11 cellular contexts compared by ENCODE assay signal in genomic region chr17:42107124-42107523, GRCh38. TPM values are rescaled to one million over a fixed set of nuclear protein-coding genes. Genes with fewer than 3 reads are reported as not detected.
DNase-seq lines count a peak whose midpoint lies in the region; ATAC-seq lines count a peak whose summit lies in the region.
"Had no signal": no experiment of that assay in that cellular context is flagged by ENCODE, and none has a peak within 500 bp of the region (broad histone marks: within the 10 kb centered on the region; RNA-seq: fewer than 3 reads in every experiment).

No MANE protein-coding gene starts in this region.

- no peak overlapping the region for H4K91ac ChIP-seq in neuronal stem cell (ENCODE audit: low read depth, low read length, poor library complexity)

- no peaks in the 10 kb centered on the region for H3K9me3 ChIP-seq in CD8-positive, alpha-beta memory T cell (ENCODE audit: low read length)
- H3K9me3 ChIP-seq in HUES6 (ENCODE audit: control insufficient read depth, insufficient read depth, low read depth, low read length) (no peaks in the 10 kb centered on the region), neuronal stem cell (replicated peaks in 1 of 2; ENCODE audit: control insufficient read depth in 2 of 2, insufficient read depth in 1 of 2, low read depth in 1 of 2, low read length in 2 of 2) (no peaks in the 10 kb centered on the region)

- POLR2A ChIA-PET in CD8-positive, alpha-beta memory T cell (lab: Charles Lee) = interaction anchor here (0.6 kb wide), 1 partner anchor 101 kb away, joined by 4 read pairs; no protein-coding TSS in a partner anchor

- H3K18ac ChIP-seq in neuronal stem cell (ENCODE audit: low read length) = no peak overlapping the region

- peaks cover 22% of the 10 kb centered on the region for H3K4me1 ChIP-seq in CD8-positive, alpha-beta memory T cell (ENCODE audit: insufficient read depth, low read length)
- H3K4me1 ChIP-seq in HUES6 (ENCODE audit: control insufficient read depth, insufficient read depth, low read length) = peaks cover 11% of the 10 kb centered on the region
- peaks cover 4 to 5% of the 10 kb centered on the region in 2 donors for H3K4me1 ChIP-seq in neuronal stem cell (ENCODE audit: control insufficient read depth in 2 of 2, insufficient read depth in 1 of 2, low read depth in 1 of 2, low read length in 2 of 2)

- no peak overlapping the region for H3K27ac Mint-ChIP-seq in CD8-positive, alpha-beta memory T cell
- peak overlapping the region; percentile 44 for H3K27ac Mint-ChIP-seq in dendritic cell treated with granulocyte-macrophage colony-stimulating factor and Interleukin-4, amounts not matched to agents 40 ng/mL and 50 ng/mL, for 4 days

- H3K4ac ChIP-seq in neuronal stem cell (ENCODE audit: low read length) = no peak overlapping the region

- H3K23ac ChIP-seq in neuronal stem cell (ENCODE audit: low read depth, low read length, poor library complexity) = no peak overlapping the region

- no peak overlapping the region for H4K8ac ChIP-seq in neuronal stem cell (ENCODE audit: low read depth, low read length)

- no peak overlapping the region for H2BK120ac ChIP-seq in neuronal stem cell (ENCODE audit: low read depth, low read length)

- no CpG with 5 or more reads among the region's 6 CpGs for WGBS in neuronal stem cell (ENCODE audit: extremely low coverage in 2 of 2, insufficient read length in 2 of 2, insufficient replicate concordance in 1 of 2), 2 donors

- H3K14ac ChIP-seq in neuronal stem cell (ENCODE audit: low read length) = no peak overlapping the region

- H3K27me3 ChIP-seq in CD8-positive, alpha-beta memory T cell (ENCODE audit: insufficient read depth, low read length, poor library complexity, severe bottlenecking) = no peaks in the 10 kb centered on the region
- peaks cover 4% of the 10 kb centered on the region; the same call in 1 of the 2 replicates for H3K27me3 ChIP-seq in HUES6 (ENCODE audit: control insufficient read depth, insufficient read depth, low read length)
- peaks cover 0 to 46% (median 2%) of the 10 kb centered on the region in 3 experiments for H3K27me3 ChIP-seq in neuronal stem cell (ENCODE audit: control insufficient read depth in 3 of 3, insufficient read depth in 3 of 3, low read depth in 1 of 3, low read length in 3 of 3)

- peaks cover 0 to 47% (median 6%) of the 10 kb centered on the region in 3 donors for H3K36me3 Mint-ChIP-seq in CD8-positive, alpha-beta memory T cell
- H3K36me3 Mint-ChIP-seq in dendritic cell treated with granulocyte-macrophage colony-stimulating factor and Interleukin-4, amounts not matched to agents 40 ng/mL and 50 ng/mL, for 4 days (ENCODE audit: low read depth) = peaks cover 82% of the 10 kb centered on the region

- peaks cover 14 to 40% (median 23%) of the 10 kb centered on the region in 3 donors for H3K4me1 Mint-ChIP-seq in CD8-positive, alpha-beta memory T cell
- H3K4me1 Mint-ChIP-seq in dendritic cell treated with granulocyte-macrophage colony-stimulating factor and Interleukin-4, amounts not matched to agents 40 ng/mL and 50 ng/mL, for 4 days (ENCODE audit: low read depth) = peaks cover 33% of the 10 kb centered on the region

- peak overlapping the region; percentile 72 for H2AFZ ChIP-seq in neuronal stem cell (ENCODE audit: low read length)

- no peak overlapping the region for H2BK12ac ChIP-seq in neuronal stem cell (ENCODE audit: low read length)

- no peaks in the 10 kb centered on the region for H3K9me3 Mint-ChIP-seq in CD8-positive, alpha-beta memory T cell
- H3K9me3 Mint-ChIP-seq in dendritic cell treated with granulocyte-macrophage colony-stimulating factor and Interleukin-4, amounts not matched to agents 40 ng/mL and 50 ng/mL, for 4 days = no peaks in the 10 kb centered on the region
- H3K9me3 Mint-ChIP-seq: effector memory CD8-positive, alpha-beta T cell had no signal

- intact Hi-C loops in dendritic cell treated with granulocyte-macrophage colony-stimulating factor and Interleukin-4, amounts not matched to agents 40 ng/mL and 50 ng/mL, for 4 days (cut with micrococcal nuclease) = no loop called here

- H3K4me3 ChIP-seq in CD8-positive, alpha-beta memory T cell (ENCODE audit: low read length) = no peak overlapping the region
- H3K4me3 ChIP-seq in HUES6 (ENCODE audit: low read depth, low read length) = peak overlapping the region; percentile 54
- no peak overlapping the region for H3K4me3 ChIP-seq in neuronal stem cell (ENCODE audit: low read length in 2 of 2)

- peak overlapping the region in 5 of 7 donors; percentile 23 to 75 (median 58) for H3K4me3 Mint-ChIP-seq in CD8-positive, alpha-beta memory T cell
- peak overlapping the region; percentile 71 for H3K4me3 Mint-ChIP-seq in dendritic cell treated with granulocyte-macrophage colony-stimulating factor and Interleukin-4, amounts not matched to agents 40 ng/mL and 50 ng/mL, for 4 days

- CTCF ChIA-PET in CD8-positive, alpha-beta memory T cell (lab: Charles Lee) = interaction anchor here (0.9 to 2.1 kb wide), 5 partner anchors 9 to 141 kb away, joined by 3 to 8 read pairs (median 3); partner anchors contain the start of gene CNP

- no peaks in the 10 kb centered on the region for H3K79me1 ChIP-seq in neuronal stem cell (ENCODE audit: low read depth, low read length)

- ATAC-seq in HG03354 (IDR thresholded peaks at IDR 0.05; ENCODE audit: poor library complexity, severe bottlenecking, unreplicated experiment) (no peak), GM18517 (IDR thresholded peaks at IDR 0.05; ENCODE audit: unreplicated experiment) (no peak)

- peak overlapping the region; percentile 96 for H3K4me2 ChIP-seq in neuronal stem cell (ENCODE audit: insufficient read depth, low read length, poor library complexity, severe bottlenecking)

- H3K36me3 ChIP-seq in CD8-positive, alpha-beta memory T cell (ENCODE audit: insufficient read depth, low read length) = no peaks in the 10 kb centered on the region
- H3K36me3 ChIP-seq in HUES6 (ENCODE audit: control insufficient read depth, insufficient read depth, low read length) = no peaks in the 10 kb centered on the region
- no peaks in the 10 kb centered on the region for H3K36me3 ChIP-seq in neuronal stem cell (replicated peaks in 1 of 2; ENCODE audit: control insufficient read depth in 2 of 2, insufficient read depth in 2 of 2, low read length in 2 of 2)

- no peak overlapping the region for H2AK5ac ChIP-seq in neuronal stem cell (ENCODE audit: low read depth, low read length)

- H3K27ac ChIP-seq in CD8-positive, alpha-beta memory T cell (ENCODE audit: low read depth, low read length) = no peak overlapping the region
- H3K27ac ChIP-seq in HUES6 (ENCODE audit: low read depth, low read length) (no peak overlapping the region), neuronal stem cell (replicated peaks; ENCODE audit: low read length) (no peak overlapping the region)

- H2BK5ac ChIP-seq in neuronal stem cell (ENCODE audit: low read length) = no peak overlapping the region

- H3K9ac ChIP-seq in HUES6 (ENCODE audit: low read length) = no peak overlapping the region
- H3K9ac ChIP-seq in neuronal stem cell (ENCODE audit: low read depth, low read length, poor library complexity) = no peak overlapping the region

- no peaks in the 10 kb centered on the region for H3K27me3 Mint-ChIP-seq in CD8-positive, alpha-beta memory T cell
- H3K27me3 Mint-ChIP-seq in dendritic cell treated with granulocyte-macrophage colony-stimulating factor and Interleukin-4, amounts not matched to agents 40 ng/mL and 50 ng/mL, for 4 days = peaks cover 2% of the 10 kb centered on the region
- H3K27me3 Mint-ChIP-seq: effector memory CD8-positive, alpha-beta T cell had no signal

- DNase-seq in CD8-positive, alpha-beta memory T cell = no peak
- no peak for DNase-seq in neuronal stem cell (ENCODE audit: low spot score)
- DNase-seq in stimulated activated CD4-positive, alpha-beta T cell treated with anti-CD3 and anti-CD28 coated beads, Interleukin-1b, Interleukin-23, amount 100 ng/mL, for 48 hours = no peak
- no peak for DNase-seq in NCI-H1930 (lab: John Stamatoyannopoulos, UW)
- DNase-seq: DMS79, hippocampal formation had no signal

- H2BK15ac ChIP-seq in neuronal stem cell (ENCODE audit: low read length) = no peak overlapping the region

RNA-seq across cellular contexts. Expression of gene DHX58, which starts 5.4 kb away (rescaled TPM):
- total RNA-seq in CD8-positive, alpha-beta memory T cell = 1 to 10 TPM; 8.1 to 9.7 TPM
- 10.7 TPM for polyA plus RNA-seq in CD8-positive, alpha-beta memory T cell
- polyA plus RNA-seq in neuronal stem cell (2013, experiment 1 of 2) = 0.21 TPM
- 0.14 TPM for polyA plus RNA-seq in neuronal stem cell (2013, experiment 2 of 2)

RNA-seq across cellular contexts. Expression of gene ZNF385C, which starts 8.9 kb away (rescaled TPM):
- not detected for total RNA-seq in CD8-positive, alpha-beta memory T cell
- polyA plus RNA-seq in CD8-positive, alpha-beta memory T cell = not detected
- polyA plus RNA-seq in neuronal stem cell (2013, experiment 1 of 2) = 4.2 TPM
- 4.2 TPM for polyA plus RNA-seq in neuronal stem cell (2013, experiment 2 of 2)

RNA-seq across cellular contexts. Expression of gene KAT2A, which starts 14.0 kb away (rescaled TPM):
- total RNA-seq in CD8-positive, alpha-beta memory T cell = 10 to 100 TPM; 52.5 to 53.3 TPM
- polyA plus RNA-seq in CD8-positive, alpha-beta memory T cell = 8.5 TPM
- polyA plus RNA-seq in neuronal stem cell (2013, experiment 1 of 2) = 28.4 TPM
- 27.4 TPM for polyA plus RNA-seq in neuronal stem cell (2013, experiment 2 of 2)

RNA-seq across cellular contexts. Expression of gene HSPB9, which starts 15.5 kb away (rescaled TPM):
- under 1 TPM; 0.11 to 0.15 TPM for total RNA-seq in CD8-positive, alpha-beta memory T cell
- polyA plus RNA-seq in CD8-positive, alpha-beta memory T cell = not detected
- polyA plus RNA-seq in neuronal stem cell (2013, experiment 1 of 2) = 0.15 TPM
- polyA plus RNA-seq in neuronal stem cell (2013, experiment 2 of 2) = 0.08 TPM

RNA-seq across cellular contexts. Expression of gene RAB5C, which starts 47.7 kb away (rescaled TPM):
- total RNA-seq in CD8-positive, alpha-beta memory T cell = 10 to 100 TPM; 61.3 to 64.3 TPM
- 86.0 TPM for polyA plus RNA-seq in CD8-positive, alpha-beta memory T cell
- 73.5 TPM for polyA plus RNA-seq in neuronal stem cell (2013, experiment 1 of 2)
- 73.6 TPM for polyA plus RNA-seq in neuronal stem cell (2013, experiment 2 of 2)
